ENCODE assay signal across 9 cellular contexts in the genomic region with DNA sequence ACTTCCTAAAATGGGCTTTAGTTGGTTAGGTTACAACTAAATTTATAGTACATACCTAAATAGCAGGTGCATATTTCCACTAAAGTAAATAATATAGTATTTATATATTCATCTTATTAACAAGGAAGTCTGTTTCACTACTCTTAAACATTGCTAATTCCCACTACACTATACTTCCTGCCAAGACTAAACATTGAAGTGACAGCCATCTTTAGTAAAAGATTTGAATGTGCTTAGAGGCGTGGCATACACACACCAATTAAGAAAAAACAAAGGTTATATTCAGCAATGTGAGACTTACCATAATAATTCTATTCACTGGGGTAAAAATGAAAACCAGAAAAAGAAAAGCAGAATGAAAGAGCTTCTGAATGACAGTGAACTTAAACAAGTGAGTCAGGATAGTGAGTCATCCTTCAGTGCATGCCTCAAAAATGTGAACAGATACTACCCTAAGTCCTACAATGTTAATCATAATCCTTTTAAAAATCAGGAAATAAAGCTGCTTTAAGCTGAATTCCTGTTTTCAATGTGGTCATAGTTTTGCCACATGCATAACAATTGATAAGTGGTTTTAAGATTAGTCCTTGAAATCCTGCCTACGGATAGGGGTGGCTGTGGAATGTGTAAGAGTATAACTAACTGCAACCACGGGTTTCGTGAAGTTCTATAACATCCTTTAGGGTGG. TPM values are rescaled to one million over a fixed set of nuclear protein-coding genes. Genes with fewer than 3 reads are reported as not detected.
DNase-seq lines count a peak whose midpoint lies in the region; ATAC-seq and TF ChIP-seq lines count a peak whose summit lies in the region.
"Had no signal": no experiment of that assay in that cellular context is flagged by ENCODE, and none has a peak within 500 bp of the region (broad histone marks: within the 10 kb centered on the region; RNA-seq: fewer than 3 reads in every experiment).

No MANE protein-coding gene starts in this region.

- no peaks in the 10 kb centered on the region for H3K27me3 Mint-ChIP-seq in stimulated activated naive CD8-positive, alpha-beta T cell treated with anti-CD3 and anti-CD28 coated beads, Interleukin-15, Interleukin-2, amounts not matched to agents 100 ng/mL and 50 ng/mL, for 24 hours

- H3K4me3 ChIP-seq in Peyer's patch (no peak overlapping the region), fibroblast of lung (replicated peaks in 1 of 4; ENCODE audit: control extremely low read depth in 1 of 4, insufficient read depth in 1 of 4, low read depth in 3 of 4, low read length in 4 of 4) (peak overlapping the region in 2 of 4 experiments; percentile 15 to 39)

- no peaks in the 10 kb centered on the region for H3K36me3 ChIP-seq in Peyer's patch
- H3K36me3 ChIP-seq in fibroblast of lung (ENCODE audit: control insufficient read depth, insufficient read depth, low read length) = no peaks in the 10 kb centered on the region

- no peak overlapping the region for H2AFZ ChIP-seq in fibroblast of lung (ENCODE audit: low read length)

- peak overlapping the region in 3 of 4 donors; percentile 12 to 28 (median 16) for H3K27ac ChIP-seq in Peyer's patch
- H3K27ac ChIP-seq in fibroblast of lung (ENCODE audit: insufficient read depth, low read length) = peak overlapping the region; percentile 46
- H3K27ac ChIP-seq: C4-2B had no signal

- peaks cover 3% of the 10 kb centered on the region for H3K79me2 ChIP-seq in fibroblast of lung (ENCODE audit: control insufficient read depth, insufficient read depth, low read length)

- DNase-seq in activated CD4-positive, CD25-positive, alpha-beta regulatory T cell (lab: John Stamatoyannopoulos, UW) = no peak
- DNase-seq in Peyer's patch (no peak), fibroblast of lung (ENCODE audit: low read depth in 2 of 2) (peak; percentile 92 to 98), iPS-NIHi7 (ENCODE audit: extremely low spot score) (no peak), D341Med (ENCODE audit: low spot score) (no peak)
- no peak for DNase-seq in activated CD8-positive, alpha-beta memory T cell treated with anti-CD3 and anti-CD28 coated beads, Interleukin-2, amount 50 U/mL, for 48 hours

- ATAC-seq in activated CD4-positive, CD25-positive, alpha-beta regulatory T cell treated with anti-CD3 and anti-CD28 coated beads, Interleukin-2, amount 50 U/mL, for 24 hours = peak; percentile 91 to 93

- H3K36me3 Mint-ChIP-seq in stimulated activated naive CD8-positive, alpha-beta T cell treated with anti-CD3 and anti-CD28 coated beads, Interleukin-15, Interleukin-2, amounts not matched to agents 100 ng/mL and 50 ng/mL, for 24 hours (ENCODE audit: low read depth) = no peaks in the 10 kb centered on the region

- H3K4me1 Mint-ChIP-seq in stimulated activated naive CD8-positive, alpha-beta T cell treated with anti-CD3 and anti-CD28 coated beads, Interleukin-15, Interleukin-2, amounts not matched to agents 100 ng/mL and 50 ng/mL, for 24 hours (ENCODE audit: low read depth) = peaks cover 57% of the 10 kb centered on the region

- H3K4me2 ChIP-seq in fibroblast of lung (ENCODE audit: extremely low read depth, insufficient read depth, low read length) = peak overlapping the region; percentile 81

- no peaks in the 10 kb centered on the region for H4K20me1 ChIP-seq in fibroblast of lung (ENCODE audit: control insufficient read depth, extremely low read depth, insufficient read depth, low read length)

- H3K9me3 ChIP-seq in Peyer's patch (no peaks in the 10 kb centered on the region), fibroblast of lung (ENCODE audit: control insufficient read depth, insufficient read depth, low read depth, low read length) (no peaks in the 10 kb centered on the region)

- TF ChIP-seq CTCF in Peyer's patch (IDR thresholded peaks at IDR 0.05) (no peak), fibroblast of lung (conservative IDR thresholded peaks at IDR 0.05 in 1 of 2, IDR thresholded peaks at IDR 0.05 in 1 of 2; ENCODE audit: low read depth in 1 of 2, low read length in 2 of 2) (no peak)

- no peaks in the 10 kb centered on the region for H3K4me1 ChIP-seq in Peyer's patch
- peaks cover 8% of the 10 kb centered on the region for H3K4me1 ChIP-seq in fibroblast of lung (ENCODE audit: control insufficient read depth, extremely low read depth, insufficient read depth, low read length)

- H3K27ac Mint-ChIP-seq in stimulated activated naive CD8-positive, alpha-beta T cell treated with anti-CD3 and anti-CD28 coated beads, Interleukin-15, Interleukin-2, amounts not matched to agents 100 ng/mL and 50 ng/mL, for 24 hours = peak overlapping the region; percentile 81

- peak overlapping the region; percentile 52 for H3K4me3 Mint-ChIP-seq in stimulated activated naive CD8-positive, alpha-beta T cell treated with anti-CD3 and anti-CD28 coated beads, Interleukin-15, Interleukin-2, amounts not matched to agents 100 ng/mL and 50 ng/mL, for 24 hours

- no peak for TF ChIP-seq POLR2A in Peyer's patch (IDR thresholded peaks at IDR 0.05)

- H3K27me3 ChIP-seq in Peyer's patch (no peaks in the 10 kb centered on the region), fibroblast of lung (ENCODE audit: control insufficient read depth, insufficient read depth, low read length) (no peaks in the 10 kb centered on the region)

- H3K9me3 Mint-ChIP-seq in stimulated activated naive CD8-positive, alpha-beta T cell treated with anti-CD3 and anti-CD28 coated beads, Interleukin-15, Interleukin-2, amounts not matched to agents 100 ng/mL and 50 ng/mL, for 24 hours = peaks cover 8% of the 10 kb centered on the region

- no peak overlapping the region for H3K9ac ChIP-seq in fibroblast of lung (ENCODE audit: insufficient read depth, low read length)

RNA-seq across cellular contexts. Expression of gene USP6NL, which starts 59.4 kb away (rescaled TPM):
- total RNA-seq in Peyer's patch (10 to 100 TPM; 15.0 to 52.8 (median 19.3) TPM), fibroblast of lung (8.7 and 8.9 TPM in 2 replicates)
- polyA plus RNA-seq in fibroblast of lung = 13.0 and 13.4 TPM in 2 replicates
- 10.9 and 11.4 TPM in 2 replicates for polyA plus RNA-seq in fibroblast of lung (2012)
- 10.1 and 12.9 TPM in 2 replicates for polyA minus RNA-seq in fibroblast of lung (ENCODE audit: low replicate concordance)

Comparison
In these comparisons a context has a peak if more than half of its experiments do, and no peak if none do; other contexts are left out.
1. DNase-seq: peak in fibroblast of lung (2 of 2); none in activated CD4-positive, CD25-positive, alpha-beta regulatory T cell (0 of 4), Peyer's patch (0 of 3), iPS-NIHi7 (single experiment), D341Med (single experiment) and activated CD8-positive, alpha-beta memory T cell treated with anti-CD3 and anti-CD28 coated beads, Interleukin-2, amount 50 U/mL, for 48 hours (single experiment).